ENCODE assay signal across 21 cellular contexts in genomic region chr16:75805946-75806345, GRCh38.
DNase-seq lines count a peak whose midpoint lies in the region; TF ChIP-seq lines count a peak whose summit lies in the region.
"Had no signal": no experiment of that assay in that cellular context is flagged by ENCODE, and none has a peak within 500 bp of the region (broad histone marks: within the 10 kb centered on the region; RNA-seq: fewer than 3 reads in every experiment).

No MANE protein-coding gene starts in this region.

- no peaks in the 10 kb centered on the region for H3K9me3 ChIP-seq in Caco-2
- H3K9me3 ChIP-seq in endodermal cell (ENCODE audit: control insufficient read depth, low read length) = peaks cover 7% of the 10 kb centered on the region

- H3K4me1 Mint-ChIP-seq in Caco-2 (ENCODE audit: low read depth, unreplicated experiment) = no peaks in the 10 kb centered on the region
- H3K4me1 Mint-ChIP-seq in endodermal cell = peaks cover 10% of the 10 kb centered on the region

- no peak overlapping the region for H3K27ac Mint-ChIP-seq in Caco-2 (ENCODE audit: unreplicated experiment)
- H3K27ac Mint-ChIP-seq in endodermal cell = no peak overlapping the region
- H3K27ac Mint-ChIP-seq: HFFc6; T-helper 1 cell treated with Interleukin-12 subunit alpha and Interleukin-12 subunit beta and Interleukin-4 antibody, amounts not matched to agents 30 μg/mL and 1 μg/mL, for 36 hours had no signal

- DNase-seq in NCI-H748 (lab: John Stamatoyannopoulos, UW; ENCODE audit: unreplicated experiment) (peak; percentile 11), NCI-H748 treated with DMSO at 0.1 percent for 48 hours (lab: John Stamatoyannopoulos, UW) (no peak), Caco-2 (peak; percentile 35 to 42), HuH-7 (ENCODE audit: low spot score) (peak; percentile 23), endodermal cell (peak; percentile 50), putamen (ENCODE audit: low spot score) (no peak), NCI-H345 (lab: John Stamatoyannopoulos, UW) (no peak), NCI-H446 treated with DMSO at 0.1 percent for 48 hours (lab: John Stamatoyannopoulos, UW) (no peak)
- DNase-seq: DMS153, GF-D8, H7, HFFc6, KG1, MV-4-11, NCI-H1105 treated with DMSO at 0.1 percent for 48 hours, NCI-H1694, NCI-H2081, NCI-H69, PC-3, Right ventricle myocardium superior had no signal

- no peak overlapping the region for H3K9ac ChIP-seq in endodermal cell (ENCODE audit: extremely low read depth, low read length, poor library complexity, severe bottlenecking)

- H3K36me3 ChIP-seq in Caco-2 (ENCODE audit: control insufficient read depth, insufficient read depth, low read length) (no peaks in the 10 kb centered on the region), endodermal cell (ENCODE audit: control insufficient read depth, insufficient read depth, low read length) (no peaks in the 10 kb centered on the region)

- H3K27me3 Mint-ChIP-seq in Caco-2 (ENCODE audit: insufficient read depth, unreplicated experiment) (no peaks in the 10 kb centered on the region), endodermal cell (ENCODE audit: insufficient read depth) (peaks cover 54% of the 10 kb centered on the region)

- H3K27me3 ChIP-seq in Caco-2 (replicated peaks; ENCODE audit: control insufficient read depth, insufficient read depth, low read length) (no peaks in the 10 kb centered on the region), endodermal cell (ENCODE audit: control insufficient read depth, insufficient read depth, low read length, poor library complexity, severe bottlenecking) (no peaks in the 10 kb centered on the region)

- TF ChIP-seq CTCF in Caco-2 (IDR thresholded peaks at IDR 0.05; ENCODE audit: insufficient read depth in 1 of 2, low read depth in 1 of 2, low read length in 1 of 2, severe bottlenecking in 1 of 2, unreplicated experiment in 1 of 2) = no peak
- peak; percentile 32 for TF ChIP-seq CTCF in endodermal cell (conservative IDR thresholded peaks at IDR 0.05)

- H3K4me3 Mint-ChIP-seq in Caco-2 (ENCODE audit: unreplicated experiment) (no peak overlapping the region), endodermal cell (no peak overlapping the region)
- H3K4me3 Mint-ChIP-seq: HFFc6; T-helper 1 cell treated with Interleukin-12 subunit alpha and Interleukin-12 subunit beta and Interleukin-4 antibody, amounts not matched to agents 30 μg/mL and 1 μg/mL, for 36 hours had no signal

- H3K9me3 Mint-ChIP-seq in Caco-2 (ENCODE audit: unreplicated experiment) (no peaks in the 10 kb centered on the region), endodermal cell (no peaks in the 10 kb centered on the region)
- H3K9me3 Mint-ChIP-seq: HFFc6; T-helper 1 cell treated with Interleukin-12 subunit alpha and Interleukin-12 subunit beta and Interleukin-4 antibody, amounts not matched to agents 30 μg/mL and 1 μg/mL, for 36 hours had no signal

- H3K4me1 ChIP-seq in Caco-2 (no peaks in the 10 kb centered on the region), endodermal cell (ENCODE audit: control insufficient read depth, insufficient read depth, low read length) (no peaks in the 10 kb centered on the region)

- POLR2A ChIA-PET in Caco-2 (lab: Charles Lee) = no interaction called here

- H3K4me3 ChIP-seq in Caco-2 (ENCODE audit: low read depth, low read length) = no peak overlapping the region
- H3K4me3 ChIP-seq in endodermal cell (ENCODE audit: low read length) = no peak overlapping the region

- no TSS peak for BruUV-seq in Caco-2 (replicated peaks; lab: Mats Ljungman, UMichigan)

- H3K27ac ChIP-seq in endodermal cell (ENCODE audit: low read depth, low read length) = no peak overlapping the region

- CTCF ChIA-PET in Caco-2 (lab: Charles Lee) = interaction anchor here (0.6 kb wide), 1 partner anchor 416 kb away, joined by 3 read pairs; no protein-coding TSS in a partner anchor

- WGBS in endodermal cell (ENCODE audit: insufficient coverage in 1 of 2, insufficient read length in 1 of 2), 2 experiments = 90% methylated on average over 4 to 6 of the region's 6 CpGs

- intact Hi-C loops in Caco-2 (cut with micrococcal nuclease; ENCODE audit: unreplicated experiment) = loop anchor here (10.0 kb wide), 2 partner anchors 109 to 139 kb away; no protein-coding TSS in a partner anchor

- H3K36me3 Mint-ChIP-seq in Caco-2 (ENCODE audit: insufficient read depth, unreplicated experiment) (no peaks in the 10 kb centered on the region), endodermal cell (ENCODE audit: low read depth) (no peaks in the 10 kb centered on the region)

Comparison
In these comparisons a context has a peak if more than half of its experiments do, and no peak if none do; other contexts are left out.
1. DNase-seq: peak in NCI-H748 (single experiment), Caco-2 (2 of 2), HuH-7 (single experiment) and endodermal cell (single experiment); none in NCI-H748 treated with DMSO at 0.1 percent for 48 hours (single experiment), putamen (single experiment), NCI-H345 (single experiment) and NCI-H446 treated with DMSO at 0.1 percent for 48 hours (single experiment).